In the genomic region with DNA sequence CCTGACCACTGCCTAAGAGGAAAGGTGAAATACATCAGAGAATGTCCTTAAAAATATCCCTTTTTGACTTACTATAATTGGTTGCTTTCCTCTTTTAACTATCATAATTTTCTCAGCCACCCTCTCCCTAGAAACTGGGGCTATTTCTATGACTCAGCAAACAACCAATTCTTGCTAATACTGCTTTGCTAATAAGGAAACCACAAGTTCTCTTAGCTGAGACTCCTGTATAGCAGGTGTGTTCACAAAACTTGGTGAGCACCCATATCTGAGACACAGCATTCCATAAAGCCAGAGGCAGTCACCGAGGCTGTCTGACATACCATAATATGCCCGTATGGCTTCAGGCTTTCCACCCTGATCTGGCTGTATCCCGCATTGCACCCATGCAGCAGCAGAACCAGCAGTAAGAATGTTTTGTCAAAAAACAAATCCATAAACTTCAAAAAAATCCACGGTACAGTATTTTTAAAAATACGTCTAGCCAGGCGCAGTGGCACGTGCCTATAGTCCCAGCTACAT, we compare ENCODE assay signal across 17 cellular contexts.
DNase-seq lines count a peak whose midpoint lies in the region; ATAC-seq and TF ChIP-seq lines count a peak whose summit lies in the region.
"Had no signal": no experiment of that assay in that cellular context is flagged by ENCODE, and none has a peak within 500 bp of the region (broad histone marks: within the 10 kb centered on the region; RNA-seq: fewer than 3 reads in every experiment).

No MANE protein-coding gene starts in this region.

- no peak for TF ChIP-seq EP300 in esophagus muscularis mucosa (IDR thresholded peaks at IDR 0.05)

- WGBS in esophagus muscularis mucosa, result 79% methylated on average over 7 of the region's 7 CpGs

- no peaks in the 10 kb centered on the region for H3K36me3 Mint-ChIP-seq in nephron progenitor cell (ENCODE audit: low read depth)
- H3K36me3 Mint-ChIP-seq in activated T-helper 2 cell treated with anti-CD3 and anti-CD28 coated beads, Interferon-gamma antibody, Interleukin-2, Interleukin-4, amounts not matched to agents 10 μg/mL and 5 μg/mL and 100 μg/mL, durations not matched to agents 14 hours and 24 hours and 36 hours (ENCODE audit: low read depth), result no peaks in the 10 kb centered on the region
- H3K36me3 Mint-ChIP-seq: brain, T-cell had no signal

- TF ChIP-seq POLR2A in esophagus muscularis mucosa (IDR thresholded peaks at IDR 0.05; ENCODE audit: low read depth), result no peak

- no peaks in the 10 kb centered on the region for H3K9me3 Mint-ChIP-seq in nephron progenitor cell
- H3K9me3 Mint-ChIP-seq in activated T-helper 2 cell treated with anti-CD3 and anti-CD28 coated beads, Interferon-gamma antibody, Interleukin-2, Interleukin-4, amounts not matched to agents 10 μg/mL and 5 μg/mL and 100 μg/mL, durations not matched to agents 14 hours and 24 hours and 36 hours, result no peaks in the 10 kb centered on the region
- H3K9me3 Mint-ChIP-seq: activated T-helper 17 cell treated with anti-CD3 and anti-CD28 coated beads, Interleukin-2, amount 50 U/mL, for 72 hours; neural crest cell; T-cell had no signal

- intact Hi-C loops in esophagus muscularis mucosa (cut with DNase I), result no loop called here
- intact Hi-C loops in activated T-helper 2 cell treated with anti-CD3 and anti-CD28 coated beads, Interferon-gamma antibody, Interleukin-2, Interleukin-4, amounts not matched to agents 10 μg/mL and 5 μg/mL and 100 μg/mL, durations not matched to agents 14 hours and 24 hours and 36 hours (cut with micrococcal nuclease), result no loop called here

- no peak overlapping the region for H3K27ac Mint-ChIP-seq in nephron progenitor cell
- no peak overlapping the region for H3K27ac Mint-ChIP-seq in activated T-helper 2 cell treated with anti-CD3 and anti-CD28 coated beads, Interferon-gamma antibody, Interleukin-2, Interleukin-4, amounts not matched to agents 10 μg/mL and 5 μg/mL and 100 μg/mL, durations not matched to agents 14 hours and 24 hours and 36 hours
- H3K27ac Mint-ChIP-seq: activated CD4-positive, alpha-beta T cell treated with anti-CD3 and anti-CD28 coated beads for 36 hours; activated T-helper 17 cell treated with anti-CD3 and anti-CD28 coated beads, Interleukin-2, amount 50 U/mL, for 72 hours; T-cell had no signal

- ATAC-seq in GM18870 (IDR thresholded peaks at IDR 0.05; ENCODE audit: unreplicated experiment) (peak; percentile 89), GM21825 (IDR thresholded peaks at IDR 0.05; ENCODE audit: unreplicated experiment) (peak; percentile 63), HG03280 (IDR thresholded peaks at IDR 0.05; ENCODE audit: unreplicated experiment) (peak; percentile 76), HG02981 (IDR thresholded peaks at IDR 0.05; ENCODE audit: unreplicated experiment) (no peak)
- ATAC-seq: activated CD4-positive, alpha-beta T cell treated with anti-CD3 and anti-CD28 coated beads for 36 hours; activated T-helper 17 cell treated with anti-CD3 and anti-CD28 coated beads, Interleukin-2, amount 50 U/mL, for 72 hours; left lung; sciatic nerve; T-cell had no signal

- peaks cover 0 to 4% (median 0%) of the 10 kb centered on the region in 4 donors for H3K27me3 ChIP-seq in esophagus muscularis mucosa
- H3K27me3 ChIP-seq: BLaER1 treated with 17β-estradiol and CSF1 and Interleukin-3, amounts not matched to agents 10 nM and 100 nM had no signal

- H3K27me3 Mint-ChIP-seq in nephron progenitor cell (ENCODE audit: low read depth, poor library complexity), result peaks cover 25% of the 10 kb centered on the region
- H3K27me3 Mint-ChIP-seq in activated T-helper 2 cell treated with anti-CD3 and anti-CD28 coated beads, Interferon-gamma antibody, Interleukin-2, Interleukin-4, amounts not matched to agents 10 μg/mL and 5 μg/mL and 100 μg/mL, durations not matched to agents 14 hours and 24 hours and 36 hours (ENCODE audit: low read depth), result peaks cover 17% of the 10 kb centered on the region
- H3K27me3 Mint-ChIP-seq: brain had no signal

- DNase-seq in esophagus muscularis mucosa (ENCODE audit: extremely low spot score) (peak; percentile 29), nephron progenitor cell (no peak)
- no peak for DNase-seq in stimulated activated CD4-positive, alpha-beta T cell treated with anti-CD3 and anti-CD28 coated beads, Interleukin-2, amount 100 ng/mL, for 48 hours
- DNase-seq in activated T-helper 2 cell treated with anti-CD3 and anti-CD28 coated beads, Interferon-gamma antibody, Interleukin-2, Interleukin-4, amounts not matched to agents 10 μg/mL and 5 μg/mL and 100 μg/mL, durations not matched to agents 14 hours and 24 hours and 36 hours (ENCODE audit: low spot score), result no peak
- DNase-seq: activated CD4-positive, alpha-beta T cell treated with anti-CD3 and anti-CD28 coated beads for 36 hours; EL; left lung; T-cell had no signal

- H3K4me1 Mint-ChIP-seq in nephron progenitor cell, result peaks cover 28% of the 10 kb centered on the region
- no peaks in the 10 kb centered on the region for H3K4me1 Mint-ChIP-seq in activated T-helper 2 cell treated with anti-CD3 and anti-CD28 coated beads, Interferon-gamma antibody, Interleukin-2, Interleukin-4, amounts not matched to agents 10 μg/mL and 5 μg/mL and 100 μg/mL, durations not matched to agents 14 hours and 24 hours and 36 hours (ENCODE audit: low read depth)
- H3K4me1 Mint-ChIP-seq: activated CD4-positive, alpha-beta T cell treated with anti-CD3 and anti-CD28 coated beads for 36 hours; activated T-helper 17 cell treated with anti-CD3 and anti-CD28 coated beads, Interleukin-2, amount 50 U/mL, for 72 hours had no signal

- no peaks in the 10 kb centered on the region for H3K9me3 ChIP-seq in esophagus muscularis mucosa
- H3K9me3 ChIP-seq: BLaER1 treated with 17β-estradiol and CSF1 and Interleukin-3, amounts not matched to agents 10 nM and 100 nM; left lung had no signal

- no peak overlapping the region for H3K4me3 ChIP-seq in esophagus muscularis mucosa
- H3K4me3 ChIP-seq: BLaER1 treated with 17β-estradiol and CSF1 and Interleukin-3, amounts not matched to agents 10 nM and 100 nM; left lung had no signal

- no peak overlapping the region for H3K27ac ChIP-seq in esophagus muscularis mucosa (replicated peaks in 1 of 4)
- H3K27ac ChIP-seq: BLaER1 treated with 17β-estradiol and CSF1 and Interleukin-3, amounts not matched to agents 10 nM and 100 nM; left lung had no signal

- TF ChIP-seq CTCF in esophagus muscularis mucosa (IDR thresholded peaks at IDR 0.05) (no peak), nephron progenitor cell (IDR thresholded peaks at IDR 0.05) (no peak)

- H3K36me3 ChIP-seq in esophagus muscularis mucosa, result no peaks in the 10 kb centered on the region
- H3K36me3 ChIP-seq: BLaER1 treated with 17β-estradiol and CSF1 and Interleukin-3, amounts not matched to agents 10 nM and 100 nM; left lung had no signal

- peaks cover 0 to 20% (median 16%) of the 10 kb centered on the region in 4 donors for H3K4me1 ChIP-seq in esophagus muscularis mucosa
- H3K4me1 ChIP-seq: left lung had no signal

- H3K4me3 Mint-ChIP-seq in nephron progenitor cell, result no peak overlapping the region
- H3K4me3 Mint-ChIP-seq in activated T-helper 2 cell treated with anti-CD3 and anti-CD28 coated beads, Interferon-gamma antibody, Interleukin-2, Interleukin-4, amounts not matched to agents 10 μg/mL and 5 μg/mL and 100 μg/mL, durations not matched to agents 14 hours and 24 hours and 36 hours (ENCODE audit: low read depth), result no peak overlapping the region
- H3K4me3 Mint-ChIP-seq: activated CD4-positive, alpha-beta T cell treated with anti-CD3 and anti-CD28 coated beads for 36 hours; activated T-helper 17 cell treated with anti-CD3 and anti-CD28 coated beads, Interleukin-2, amount 50 U/mL, for 72 hours; neural crest cell; T-cell had no signal
